1 cellular context compared by ENCODE assay signal in the genomic region with DNA sequence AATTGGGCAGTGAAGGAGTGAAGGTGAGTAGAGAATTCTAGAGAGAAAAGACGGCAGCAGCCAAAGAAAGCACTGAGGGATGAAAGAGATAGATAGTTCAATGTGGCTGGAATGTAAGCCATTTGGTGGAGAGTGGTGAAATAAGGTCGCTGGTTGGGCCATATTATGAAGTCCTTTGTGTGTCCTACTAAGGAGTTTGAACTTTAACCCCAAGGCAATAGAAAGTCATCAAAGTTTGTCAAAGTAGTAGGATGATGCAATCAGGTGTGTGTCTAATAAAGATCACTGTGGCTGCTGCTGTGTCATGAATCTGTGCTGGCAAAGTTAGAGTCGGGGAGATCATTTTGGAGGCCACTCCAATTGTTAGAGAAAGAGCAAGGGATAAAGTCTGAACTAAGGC.
TF ChIP-seq lines count a peak whose summit lies in the region.

No MANE protein-coding gene starts in this region.

TF ChIP-seq in HepG2, 621 proteins besides CTCF, POLR2A, EP300 and RAD21 (continued from another document and continues in another):
- TF ChIP-seq ZNF704 (CRISPR knock-in tag; IDR thresholded peaks at IDR 0.05; ENCODE audit: borderline replicate concordance) (no peak), ZBTB3 (CRISPR knock-in tag; IDR thresholded peaks at IDR 0.05; ENCODE audit: borderline replicate concordance, low read depth) (no peak), SRSF4 (IDR thresholded peaks at IDR 0.05; ENCODE audit: low read depth, low read length, poor library complexity, severe bottlenecking) (no peak), ZNF343 (CRISPR knock-in tag; IDR thresholded peaks at IDR 0.05) (no peak), MAF1 (CRISPR knock-in tag; IDR thresholded peaks at IDR 0.05; ENCODE audit: borderline replicate concordance) (no peak), ZNF790 (CRISPR knock-in tag; IDR thresholded peaks at IDR 0.05; ENCODE audit: borderline replicate concordance) (no peak), MIER2 (CRISPR knock-in tag; IDR thresholded peaks at IDR 0.05) (peak; percentile 52; the same call in 1 of the 2 replicates), ZNF503 (CRISPR knock-in tag; IDR thresholded peaks at IDR 0.05) (peak; percentile 41; the same call in 1 of the 2 replicates), ZKSCAN5 (CRISPR knock-in tag; IDR thresholded peaks at IDR 0.05) (no peak), HMG20B (CRISPR knock-in tag; conservative IDR thresholded peaks at IDR 0.05) (peak; percentile 89), PTBP1 (IDR thresholded peaks at IDR 0.05; ENCODE audit: low read depth, low read length, poor library complexity, severe bottlenecking) (no peak), AHR (CRISPR knock-in tag; IDR thresholded peaks at IDR 0.05) (no peak), HES4 (CRISPR knock-in tag; IDR thresholded peaks at IDR 0.05; ENCODE audit: borderline replicate concordance) (no peak), HOXA9 (CRISPR knock-in tag; IDR thresholded peaks at IDR 0.05; ENCODE audit: borderline replicate concordance) (no peak), ZNF180 (CRISPR knock-in tag; IDR thresholded peaks at IDR 0.05; ENCODE audit: borderline replicate concordance, low read depth) (no peak), TERF1 (CRISPR knock-in tag; IDR thresholded peaks at IDR 0.05) (no peak), ZNF24 (IDR thresholded peaks at IDR 0.05) (no peak), HDAC6 (IDR thresholded peaks at IDR 0.05; ENCODE audit: low read depth, low read length) (no peak), ZSCAN5A (CRISPR knock-in tag; IDR thresholded peaks at IDR 0.05; ENCODE audit: borderline replicate concordance) (no peak), HNF4G (IDR thresholded peaks at IDR 0.05; ENCODE audit: borderline replicate concordance, low read depth, low read length) (peak; percentile 78; the same call in 1 of the 2 replicates), HNF4G (CRISPR knock-in tag; IDR thresholded peaks at IDR 0.05; ENCODE audit: borderline replicate concordance, low read depth) (0 out of 2 replicates have a peak, but pooled peaks have one; percentile 33), THAP8 (CRISPR knock-in tag; IDR thresholded peaks at IDR 0.05; ENCODE audit: borderline replicate concordance) (no peak), GZF1 (CRISPR knock-in tag; IDR thresholded peaks at IDR 0.05) (no peak), TFE3 (CRISPR knock-in tag; IDR thresholded peaks at IDR 0.05) (peak; percentile 57; the same call in 1 of the 2 replicates), ZNF326 (CRISPR knock-in tag; IDR thresholded peaks at IDR 0.05; ENCODE audit: borderline replicate concordance) (no peak), FOXK2 (IDR thresholded peaks at IDR 0.05) (peak; percentile 79), ZNF687 (CRISPR knock-in tag; IDR thresholded peaks at IDR 0.05) (no peak), SPEN (CRISPR knock-in tag; IDR thresholded peaks at IDR 0.05; ENCODE audit: low read depth) (no peak), HNF4A (CRISPR knock-in tag; IDR thresholded peaks at IDR 0.05) (peak; percentile 95), GMEB1 (CRISPR knock-in tag; IDR thresholded peaks at IDR 0.05; ENCODE audit: borderline replicate concordance) (no peak), RELA (CRISPR knock-in tag; IDR thresholded peaks at IDR 0.05) (no peak)
- TF ChIP-seq, protein P1, sequence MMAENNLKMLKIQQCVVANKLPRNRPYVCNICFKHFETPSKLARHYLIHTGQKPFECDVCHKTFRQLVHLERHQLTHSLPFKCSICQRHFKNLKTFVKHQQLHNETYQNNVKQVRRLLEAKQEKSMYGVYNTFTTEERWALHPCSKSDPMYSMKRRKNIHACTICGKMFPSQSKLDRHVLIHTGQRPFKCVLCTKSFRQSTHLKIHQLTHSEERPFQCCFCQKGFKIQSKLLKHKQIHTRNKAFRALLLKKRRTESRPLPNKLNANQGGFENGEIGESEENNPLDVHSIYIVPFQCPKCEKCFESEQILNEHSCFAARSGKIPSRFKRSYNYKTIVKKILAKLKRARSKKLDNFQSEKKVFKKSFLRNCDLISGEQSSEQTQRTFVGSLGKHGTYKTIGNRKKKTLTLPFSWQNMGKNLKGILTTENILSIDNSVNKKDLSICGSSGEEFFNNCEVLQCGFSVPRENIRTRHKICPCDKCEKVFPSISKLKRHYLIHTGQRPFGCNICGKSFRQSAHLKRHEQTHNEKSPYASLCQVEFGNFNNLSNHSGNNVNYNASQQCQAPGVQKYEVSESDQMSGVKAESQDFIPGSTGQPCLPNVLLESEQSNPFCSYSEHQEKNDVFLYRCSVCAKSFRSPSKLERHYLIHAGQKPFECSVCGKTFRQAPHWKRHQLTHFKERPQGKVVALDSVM (CRISPR knock-in tag; IDR thresholded peaks at IDR 0.05), result no peak; the same call in 1 of the 2 replicates
- TF ChIP-seq, protein P2, sequence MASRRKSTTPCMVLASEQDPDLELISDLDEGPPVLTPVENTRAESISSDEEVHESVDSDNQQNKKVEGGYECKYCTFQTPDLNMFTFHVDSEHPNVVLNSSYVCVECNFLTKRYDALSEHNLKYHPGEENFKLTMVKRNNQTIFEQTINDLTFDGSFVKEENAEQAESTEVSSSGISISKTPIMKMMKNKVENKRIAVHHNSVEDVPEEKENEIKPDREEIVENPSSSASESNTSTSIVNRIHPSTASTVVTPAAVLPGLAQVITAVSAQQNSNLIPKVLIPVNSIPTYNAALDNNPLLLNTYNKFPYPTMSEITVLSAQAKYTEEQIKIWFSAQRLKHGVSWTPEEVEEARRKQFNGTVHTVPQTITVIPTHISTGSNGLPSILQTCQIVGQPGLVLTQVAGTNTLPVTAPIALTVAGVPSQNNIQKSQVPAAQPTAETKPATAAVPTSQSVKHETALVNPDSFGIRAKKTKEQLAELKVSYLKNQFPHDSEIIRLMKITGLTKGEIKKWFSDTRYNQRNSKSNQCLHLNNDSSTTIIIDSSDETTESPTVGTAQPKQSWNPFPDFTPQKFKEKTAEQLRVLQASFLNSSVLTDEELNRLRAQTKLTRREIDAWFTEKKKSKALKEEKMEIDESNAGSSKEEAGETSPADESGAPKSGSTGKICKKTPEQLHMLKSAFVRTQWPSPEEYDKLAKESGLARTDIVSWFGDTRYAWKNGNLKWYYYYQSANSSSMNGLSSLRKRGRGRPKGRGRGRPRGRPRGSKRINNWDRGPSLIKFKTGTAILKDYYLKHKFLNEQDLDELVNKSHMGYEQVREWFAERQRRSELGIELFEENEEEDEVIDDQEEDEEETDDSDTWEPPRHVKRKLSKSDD (CRISPR knock-in tag; IDR thresholded peaks at IDR 0.05; ENCODE audit: low read depth), result no peak
- TF ChIP-seq, protein P3, sequence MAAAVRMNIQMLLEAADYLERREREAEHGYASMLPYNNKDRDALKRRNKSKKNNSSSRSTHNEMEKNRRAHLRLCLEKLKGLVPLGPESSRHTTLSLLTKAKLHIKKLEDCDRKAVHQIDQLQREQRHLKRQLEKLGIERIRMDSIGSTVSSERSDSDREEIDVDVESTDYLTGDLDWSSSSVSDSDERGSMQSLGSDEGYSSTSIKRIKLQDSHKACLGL (CRISPR knock-in tag; IDR thresholded peaks at IDR 0.05), result no peak
- TF ChIP-seq, protein P4, sequence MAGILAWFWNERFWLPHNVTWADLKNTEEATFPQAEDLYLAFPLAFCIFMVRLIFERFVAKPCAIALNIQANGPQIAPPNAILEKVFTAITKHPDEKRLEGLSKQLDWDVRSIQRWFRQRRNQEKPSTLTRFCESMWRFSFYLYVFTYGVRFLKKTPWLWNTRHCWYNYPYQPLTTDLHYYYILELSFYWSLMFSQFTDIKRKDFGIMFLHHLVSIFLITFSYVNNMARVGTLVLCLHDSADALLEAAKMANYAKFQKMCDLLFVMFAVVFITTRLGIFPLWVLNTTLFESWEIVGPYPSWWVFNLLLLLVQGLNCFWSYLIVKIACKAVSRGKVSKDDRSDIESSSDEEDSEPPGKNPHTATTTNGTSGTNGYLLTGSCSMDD (CRISPR knock-in tag; IDR thresholded peaks at IDR 0.05), result no peak
